In genomic region chr11:85874265-85874664, GRCh38 we compare ENCODE assay signal across 14 cellular contexts. TPM values are rescaled to one million over a fixed set of nuclear protein-coding genes. Genes with fewer than 3 reads are reported as not detected.
"Had no signal": no experiment of that assay in that cellular context is flagged by ENCODE, and none has a peak within 500 bp of the region (broad histone marks: within the 10 kb centered on the region; RNA-seq: fewer than 3 reads in every experiment).

No MANE protein-coding gene starts in this region.

- H3K36me3 Mint-ChIP-seq: WTC11 had no signal

- H3K27ac Mint-ChIP-seq: activated CD4-positive, alpha-beta T cell treated with anti-CD3 and anti-CD28 coated beads, Interleukin-2, amount 10 ng/mL, durations not matched to agents 7 days and 5 days; T-helper 1 cell treated with Interleukin-12 subunit alpha and Interleukin-12 subunit beta and Interleukin-4 antibody, amounts not matched to agents 30 μg/mL and 1 μg/mL, for 36 hours; WTC11 had no signal

- H3K4me1 Mint-ChIP-seq: activated CD4-positive, alpha-beta T cell treated with anti-CD3 and anti-CD28 coated beads, Interleukin-2, amount 10 ng/mL, durations not matched to agents 7 days and 5 days; WTC11 had no signal

- ATAC-seq: activated T-cell treated with anti-CD3 and anti-CD28 coated beads, Interleukin-2, amount 50 U/mL, for 4 hours had no signal

- H3K27me3 ChIP-seq: sigmoid colon had no signal

- H3K9me3 Mint-ChIP-seq: activated CD4-positive, alpha-beta T cell treated with anti-CD3 and anti-CD28 coated beads, Interleukin-2, amount 10 ng/mL, durations not matched to agents 7 days and 5 days; activated T-cell treated with anti-CD3 and anti-CD28 coated beads, Interleukin-2, amount 50 U/mL, for 4 hours; T-helper 1 cell treated with Interleukin-12 subunit alpha and Interleukin-12 subunit beta and Interleukin-4 antibody, amounts not matched to agents 30 μg/mL and 1 μg/mL, for 36 hours; WTC11 had no signal

- DNase-seq: activated CD4-positive, alpha-beta T cell treated with anti-CD3 and anti-CD28 coated beads, Interleukin-2, amount 10 ng/mL, durations not matched to agents 7 days and 5 days; activated T-cell treated with anti-CD3 and anti-CD28 coated beads, Interleukin-2, amount 50 U/mL, for 4 hours; caudate nucleus; cortex of kidney; effector memory CD4-positive, alpha-beta T cell; hippocampal formation; kidney glomerular epithelial cell; sigmoid colon; stimulated activated CD4-positive, alpha-beta T cell treated with anti-CD3 and anti-CD28 coated beads, Interleukin-2, amount 100 ng/mL, for 48 hours had no signal

- H3K4me3 Mint-ChIP-seq: activated CD4-positive, alpha-beta T cell treated with anti-CD3 and anti-CD28 coated beads, Interleukin-2, amount 10 ng/mL, durations not matched to agents 7 days and 5 days; activated T-cell treated with anti-CD3 and anti-CD28 coated beads, Interleukin-2, amount 50 U/mL, for 4 hours; T-helper 1 cell treated with Interleukin-12 subunit alpha and Interleukin-12 subunit beta and Interleukin-4 antibody, amounts not matched to agents 30 μg/mL and 1 μg/mL, for 36 hours; WTC11 had no signal

- H3K9me3 ChIP-seq: sigmoid colon had no signal

- H3K4me3 ChIP-seq: sigmoid colon had no signal

- H3K27ac ChIP-seq: sigmoid colon had no signal

- H3K4me1 ChIP-seq: sigmoid colon had no signal

- H3K36me3 ChIP-seq: sigmoid colon had no signal

RNA-seq across cellular contexts. Expression of gene CCDC83, which starts 19.1 kb away (rescaled TPM):
- total RNA-seq: activated CD4-positive, alpha-beta T cell treated with anti-CD3 and anti-CD28 coated beads, Interleukin-2, amount 10 ng/mL, durations not matched to agents 7 days and 5 days; activated T-cell treated with anti-CD3 and anti-CD28 coated beads, Interleukin-2, amount 50 U/mL, for 4 hours; lower leg skin; osteocyte; sigmoid colon; WTC11 had no signal
- polyA plus RNA-seq: neural cell, sigmoid colon had no signal
